ENCODE assay signal across 8 cellular contexts in genomic region chr18:76619342-76620315, GRCh38.
DNase-seq lines count a peak whose midpoint lies in the region; ATAC-seq and TF ChIP-seq lines count a peak whose summit lies in the region.

No MANE protein-coding gene starts in this region.

- peak; percentile 16 for ATAC-seq in HG03159 (IDR thresholded peaks at IDR 0.05; ENCODE audit: unreplicated experiment)
- peak; percentile 48 for ATAC-seq in T-helper 17 cell
- peak; percentile 79 to 88 (median 84) for ATAC-seq in heart left ventricle

- peaks cover 5% of the 10 kb centered on the region for H3K36me3 Mint-ChIP-seq in T-helper 17 cell (ENCODE audit: low read depth)

- no peak overlapping the region for H3K4me2 ChIP-seq in parathyroid adenoma (ENCODE audit: low read length)

- WGBS in heart left ventricle, 4 donors: 22 to 38% (median 34%) methylated on average over 34 to 38 of the region's 38 CpGs

- intact Hi-C loops in heart left ventricle (cut with DNase I): loop anchor here (2.0 to 5.0 kb wide), 4 partner anchors 89 to 222 kb away; no protein-coding TSS in a partner anchor

- DNase-seq in Daoy (ENCODE audit: low read depth) (peak; percentile 60), T-helper 17 cell (no peak), heart left ventricle (peak; percentile 67 to 81 (median 74)), GDM1 (lab: John Stamatoyannopoulos, UW) (no peak), epidermal melanocyte (ENCODE audit: insufficient read length, low spot score) (no peak), OCI-M1 (lab: John Stamatoyannopoulos, UW) (no peak)

- H3K4me1 Mint-ChIP-seq in T-helper 17 cell: peaks cover 2% of the 10 kb centered on the region

- H3K27ac ChIP-seq in heart left ventricle (peak overlapping the region in 11 of 12 donors; percentile 27 to 74 (median 65)), parathyroid adenoma (peak overlapping the region; percentile 78)

- no peaks in the 10 kb centered on the region for H3K9me3 ChIP-seq in T-helper 17 cell (ENCODE audit: control insufficient read depth, low read length, poor library complexity, severe bottlenecking)
- no peaks in the 10 kb centered on the region for H3K9me3 ChIP-seq in heart left ventricle
- H3K9me3 ChIP-seq in parathyroid adenoma (ENCODE audit: control insufficient read depth, low read length): no peaks in the 10 kb centered on the region

- no peaks in the 10 kb centered on the region for H3K36me3 ChIP-seq in heart left ventricle
- H3K36me3 ChIP-seq in parathyroid adenoma (ENCODE audit: control insufficient read depth, insufficient read depth, low read length): no peaks in the 10 kb centered on the region

- TF ChIP-seq CTCF in heart left ventricle (IDR thresholded peaks at IDR 0.05): no peak
- no peak for TF ChIP-seq CTCF in parathyroid adenoma (IDR thresholded peaks at IDR 0.05)

- TF ChIP-seq POLR2A in heart left ventricle (IDR thresholded peaks at IDR 0.05): no peak

- H3K4me3 ChIP-seq in heart left ventricle: peak overlapping the region in 11 of 12 donors; percentile 10 to 63 (median 48)
- no peak overlapping the region for H3K4me3 ChIP-seq in parathyroid adenoma (ENCODE audit: low read depth, low read length)

- H3K9ac ChIP-seq in parathyroid adenoma: no peak overlapping the region

- no peak overlapping the region for H3K27ac Mint-ChIP-seq in T-helper 17 cell

- peaks cover 0 to 25% (median 14%) of the 10 kb centered on the region in 12 donors for H3K4me1 ChIP-seq in heart left ventricle
- peaks cover 12% of the 10 kb centered on the region for H3K4me1 ChIP-seq in parathyroid adenoma

- no peaks in the 10 kb centered on the region for H3K27me3 ChIP-seq in heart left ventricle
- H3K27me3 ChIP-seq in parathyroid adenoma (ENCODE audit: control insufficient read depth, insufficient read depth, low read length): no peaks in the 10 kb centered on the region

- H2AFZ ChIP-seq in parathyroid adenoma: peak overlapping the region; percentile 95

- peaks cover 67% of the 10 kb centered on the region for H3K27me3 Mint-ChIP-seq in T-helper 17 cell

- H3K4me3 Mint-ChIP-seq in T-helper 17 cell: peak overlapping the region; percentile 81

- no peaks in the 10 kb centered on the region for H3K79me2 ChIP-seq in parathyroid adenoma

Comparison
In these comparisons a context has a peak if more than half of its experiments do, and no peak if none do; other contexts are left out.
1. DNase-seq: peak in Daoy (single experiment) and heart left ventricle (5 of 5); none in T-helper 17 cell (0 of 3), GDM1 (single experiment), epidermal melanocyte (single experiment) and OCI-M1 (single experiment).
2. ATAC-seq: peak in every context shown above with its lines; median percentile 84 in heart left ventricle; 48 in T-helper 17 cell; 16 in HG03159.